Comparison of ENCODE assay signal across 22 cellular contexts in the genomic region with DNA sequence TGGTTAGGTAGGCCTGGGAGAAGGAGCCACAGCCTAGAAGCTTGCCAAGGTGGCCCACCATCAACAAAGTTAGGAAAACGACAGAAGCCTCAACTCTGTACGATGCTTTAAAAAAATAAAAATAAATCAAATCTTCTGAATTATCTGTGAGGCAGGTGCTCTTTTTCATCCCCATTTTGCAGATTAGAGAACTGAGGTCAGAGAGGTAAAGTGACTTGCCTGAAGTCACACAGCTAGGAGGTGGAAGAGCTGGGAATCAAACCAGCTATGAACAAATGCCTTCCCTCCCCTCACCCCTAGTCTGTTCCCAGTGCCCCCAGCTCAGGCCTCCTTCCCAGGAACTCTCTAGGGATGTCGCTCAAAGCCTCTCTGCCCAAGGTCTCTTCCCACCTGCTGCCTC. TPM values are rescaled to one million over a fixed set of nuclear protein-coding genes. Genes with fewer than 3 reads are reported as not detected.
DNase-seq lines count a peak whose midpoint lies in the region; ATAC-seq, FAIRE-seq and TF ChIP-seq lines count a peak whose summit lies in the region.
"Had no signal": no experiment of that assay in that cellular context is flagged by ENCODE, and none has a peak within 500 bp of the region (broad histone marks: within the 10 kb centered on the region; RNA-seq: fewer than 3 reads in every experiment).

No MANE protein-coding gene starts in this region.

- no peak overlapping the region for H2BK15ac ChIP-seq in H9 (ENCODE audit: low read depth, low read length)

- peak overlapping the region in 2 of 3 experiments; percentile 66 to 78; a peak in 2 of 7 replicates for H3K27ac Mint-ChIP-seq in H9
- H3K27ac Mint-ChIP-seq in activated T-cell treated with anti-CD3 and anti-CD28 coated beads, Interleukin-2, amount 50 U/mL, for 72 hours = no peak overlapping the region

- no peaks in the 10 kb centered on the region for H3K23me2 ChIP-seq in H9 (ENCODE audit: insufficient read length, low read depth, low read length, poor library complexity, severe bottlenecking)

- H3K4me1 ChIP-seq in A549 = peaks cover 61% of the 10 kb centered on the region
- peaks cover 2% of the 10 kb centered on the region; the same call in 1 of the 2 replicates for H3K4me1 ChIP-seq in H9 (ENCODE audit: insufficient read depth, low read length)
- H3K4me1 ChIP-seq in K562 (replicated peaks in 1 of 2; ENCODE audit: control insufficient read depth in 2 of 2, insufficient read depth in 2 of 2, low read length in 2 of 2) = peaks cover 6 to 21% of the 10 kb centered on the region in 2 experiments; a peak in 4 of 5 replicates
- peaks cover 38% of the 10 kb centered on the region for H3K4me1 ChIP-seq in osteoblast (ENCODE audit: insufficient read depth, low read length)

- peaks cover 31 to 67% (median 42%) of the 10 kb centered on the region in 3 experiments for H3K36me3 Mint-ChIP-seq in H9 (ENCODE audit: insufficient read depth in 1 of 3, low read depth in 3 of 3)
- no peaks in the 10 kb centered on the region for H3K36me3 Mint-ChIP-seq in activated T-cell treated with anti-CD3 and anti-CD28 coated beads, Interleukin-2, amount 50 U/mL, for 72 hours (ENCODE audit: insufficient read depth in 2 of 2)
- H3K36me3 Mint-ChIP-seq: CD8-positive, alpha-beta memory T cell had no signal

- H4K20me1 ChIP-seq in H9 (ENCODE audit: control insufficient read depth, insufficient read depth, insufficient read length) (no peaks in the 10 kb centered on the region), K562 (replicated peaks; ENCODE audit: control insufficient read depth, insufficient read depth, low read length) (no peaks in the 10 kb centered on the region), osteoblast (ENCODE audit: insufficient read depth, low read length) (peaks cover 39% of the 10 kb centered on the region)

- FAIRE-seq in A549 (lab: Jason Lieb, UNC) = no peak
- no peak for FAIRE-seq in K562 (lab: Jason Lieb, UNC)
- FAIRE-seq: GM12891, GM19239 had no signal

- no peak overlapping the region for H2BK20ac ChIP-seq in H9 (ENCODE audit: low read depth, low read length, poor library complexity, severe bottlenecking)

- H3K4me3 ChIP-seq in A549 = no peak overlapping the region
- H3K4me3 ChIP-seq in K562 = no peak overlapping the region
- H3K4me3 ChIP-seq in osteoblast (ENCODE audit: insufficient read depth, low read length) = no peak overlapping the region
- H3K4me3 ChIP-seq: SJSA1 had no signal

- H3K36me3 ChIP-seq in K562 (ENCODE audit: control insufficient read depth, insufficient read depth, low read length) (no peaks in the 10 kb centered on the region), osteoblast (ENCODE audit: insufficient read depth, low read length) (peaks cover 65% of the 10 kb centered on the region)

- no peak overlapping the region for H4K5ac ChIP-seq in H9 (ENCODE audit: insufficient read length, low read depth, low read length)

- H2AFZ ChIP-seq in H9 (ENCODE audit: low read length) = no peak overlapping the region
- no peak overlapping the region for H2AFZ ChIP-seq in K562 (ENCODE audit: low read depth, low read length)
- no peak overlapping the region for H2AFZ ChIP-seq in osteoblast (ENCODE audit: low read length)

- H3K56ac ChIP-seq in H9 (ENCODE audit: insufficient read length, low read depth, low read length) = no peak overlapping the region

- no peak overlapping the region; a peak in 1 of 5 replicates for H3K4me3 Mint-ChIP-seq in H9
- H3K4me3 Mint-ChIP-seq in activated T-cell treated with anti-CD3 and anti-CD28 coated beads, Interleukin-2, amount 50 U/mL, for 72 hours = no peak overlapping the region

- in situ Hi-C loops in K562 (cut with MboI) = no loop called here

- H4K8ac ChIP-seq in H9 (replicated peaks; ENCODE audit: insufficient read length, low read depth, low read length) = no peak overlapping the region

- H3K4ac ChIP-seq in H9 (ENCODE audit: low read depth, low read length) = no peak overlapping the region

- H2BK12ac ChIP-seq in H9 (ENCODE audit: insufficient read length, low read depth, low read length) = no peak overlapping the region

- H3T11ph ChIP-seq in H9 (ENCODE audit: low read length) = no peak overlapping the region

- H3K27ac ChIP-seq in A549 (no peak overlapping the region), H9 (ENCODE audit: insufficient read length, low read depth, low read length) (no peak overlapping the region), K562 (ENCODE audit: extremely low read depth, low read depth, low read length) (no peak overlapping the region), osteoblast (ENCODE audit: low read depth, low read length) (peak overlapping the region; percentile 61)
- H3K27ac ChIP-seq: KMS-11, SJSA1 had no signal

- POLR2A ChIA-PET in A549 (lab: Yijun Ruan, JAX) (no interaction called here), K562 (lab: Yijun Ruan, JAX) (interaction anchor here (0.5 kb wide), 1 partner anchor 47 kb away, joined by 3 read pairs; no protein-coding TSS in a partner anchor)

- DNase-seq in A549 (ENCODE audit: low read depth in 1 of 2, low spot score in 1 of 2) = no peak
- no peak for DNase-seq in H9
- DNase-seq in K562 (ENCODE audit: extremely low read depth in 1 of 4, low spot score in 3 of 4) = no peak
- peak; percentile 41 for DNase-seq in osteoblast (ENCODE audit: insufficient read length, low spot score, missing footprints)
- no peak for DNase-seq in activated T-cell treated with anti-CD3 and anti-CD28 coated beads, Interleukin-2, amount 50 U/mL, for 72 hours
- no peak for DNase-seq in middle frontal gyrus (ENCODE audit: extremely low spot score, low spot score)
- DNase-seq: C1 segment of cervical spinal cord; CD8-positive, alpha-beta memory T cell; DMS53; EL; MV-4-11; NCI-H1930; NCI-H226; NCI-H524; NCI-H82; OCI-M1; RPMI8226 had no signal

- H3K9me3 Mint-ChIP-seq in H9 = no peaks in the 10 kb centered on the region
- H3K9me3 Mint-ChIP-seq in activated T-cell treated with anti-CD3 and anti-CD28 coated beads, Interleukin-2, amount 50 U/mL, for 72 hours = no peaks in the 10 kb centered on the region
- H3K9me3 Mint-ChIP-seq: CD8-positive, alpha-beta memory T cell had no signal

- intact Hi-C loops in K562 (cut with micrococcal nuclease) = no loop called here

- H3K9me1 ChIP-seq in K562 (ENCODE audit: control insufficient read depth, insufficient read depth, low read length) = no peaks in the 10 kb centered on the region

- H3K9me3 ChIP-seq in A549 (no peaks in the 10 kb centered on the region), H9 (ENCODE audit: control insufficient read depth, low read depth, low read length) (no peaks in the 10 kb centered on the region), K562 (replicated peaks; ENCODE audit: control insufficient read depth, insufficient read depth, low read depth, low read length) (no peaks in the 10 kb centered on the region), osteoblast (ENCODE audit: low read depth, low read length) (no peaks in the 10 kb centered on the region)
- H3K9me3 ChIP-seq: SJSA1 had no signal

- H3K27me3 ChIP-seq in H9 (ENCODE audit: insufficient read depth, low read length) (no peaks in the 10 kb centered on the region), K562 (ENCODE audit: control insufficient read depth in 2 of 2, insufficient read depth in 2 of 2, low read length in 2 of 2) (peaks cover 6 to 33% of the 10 kb centered on the region in 2 experiments; a peak in 4 of 5 replicates), osteoblast (ENCODE audit: insufficient read depth, low read length) (no peaks in the 10 kb centered on the region)
- H3K27me3 ChIP-seq: SJSA1 had no signal

- H3K79me1 ChIP-seq in H9 (ENCODE audit: insufficient read depth, low read depth, low read length, poor library complexity, severe bottlenecking) = no peaks in the 10 kb centered on the region

- H3K27me3 Mint-ChIP-seq in H9 (ENCODE audit: low read depth) = no peaks in the 10 kb centered on the region
- H3K27me3 Mint-ChIP-seq in activated T-cell treated with anti-CD3 and anti-CD28 coated beads, Interleukin-2, amount 50 U/mL, for 72 hours (ENCODE audit: low read depth) = no peaks in the 10 kb centered on the region

- H3K14ac ChIP-seq in H9 (ENCODE audit: insufficient read depth, low read length) = no peak overlapping the region

- H2AK5ac ChIP-seq in H9 (ENCODE audit: insufficient read length, low read length) = no peak overlapping the region

- CTCF ChIA-PET in A549 (lab: Yijun Ruan, JAX) = interaction anchor here (0.9 to 6.1 kb wide), 4 partner anchors 21 to 62 kb away, joined by 3 to 37 read pairs (median 22); no protein-coding TSS in a partner anchor
- CTCF ChIA-PET in K562 (lab: Yijun Ruan, JAX; ENCODE audit: low intra/inter-chr PET ratio) = interaction anchor here (0.6 kb wide), 1 partner anchor 988 kb away, joined by 3 read pairs; no protein-coding TSS in a partner anchor

- H3K79me2 ChIP-seq in H9 (ENCODE audit: insufficient read depth, low read length) (no peaks in the 10 kb centered on the region), K562 (ENCODE audit: control insufficient read depth, insufficient read depth, low read length) (no peaks in the 10 kb centered on the region), osteoblast (ENCODE audit: insufficient read depth, low read length) (peaks cover 2% of the 10 kb centered on the region)

- ATAC-seq in A549 (no peak), K562 (no peak), HG02588 (IDR thresholded peaks at IDR 0.05; ENCODE audit: unreplicated experiment) (no peak)
- ATAC-seq in activated T-cell treated with anti-CD3 and anti-CD28 coated beads, Interleukin-2, amount 50 U/mL, for 72 hours (replicated peaks in 1 of 2) = no peak

- H3K4me1 Mint-ChIP-seq in H9 = peaks cover 35% of the 10 kb centered on the region in 2 experiments
- H3K4me1 Mint-ChIP-seq in activated T-cell treated with anti-CD3 and anti-CD28 coated beads, Interleukin-2, amount 50 U/mL, for 72 hours (ENCODE audit: low read depth) = peaks cover 13% of the 10 kb centered on the region

- H3K4me2 ChIP-seq in A549 (no peak overlapping the region), H9 (ENCODE audit: insufficient read depth, insufficient read length, low read length) (no peak overlapping the region), K562 (ENCODE audit: insufficient read depth, low read length) (no peak overlapping the region), osteoblast (ENCODE audit: insufficient read depth, low read length) (no peak overlapping the region)
- H3K4me2 ChIP-seq: KMS-11 had no signal

- H3K18ac ChIP-seq in H9 (ENCODE audit: insufficient read length, low read depth, low read length) = no peak overlapping the region

- 80% methylated on average over 3 of the region's 3 CpGs for WGBS in A549 (ENCODE audit: missing lambda C conversion rate)
- no CpG with 5 or more reads among the region's 3 CpGs for WGBS in H9 (ENCODE audit: extremely low coverage, insufficient read length, low lambda C conversion rate)
- 14% methylated on average over 3 of the region's 3 CpGs for WGBS in K562 (ENCODE audit: insufficient coverage, low coverage, missing lambda C conversion rate)

- TF ChIP-seq POLR2A in A549 (IDR thresholded peaks at IDR 0.05; ENCODE audit: low read length) (no peak), K562 (conservative IDR thresholded peaks at IDR 0.05) (no peak)

- TF ChIP-seq CTCF in A549 (IDR thresholded peaks at IDR 0.05) (no peak), H9 (conservative IDR thresholded peaks at IDR 0.05) (no peak), K562 (IDR thresholded peaks at IDR 0.05 in 2 of 3, conservative IDR thresholded peaks at IDR 0.05 in 1 of 3; ENCODE audit: insufficient read depth in 2 of 3, low read depth in 1 of 3, low read length in 3 of 3) (no peak), osteoblast (IDR thresholded peaks at IDR 0.05; ENCODE audit: extremely low read depth, low read depth, low read length) (no peak)

- H2BK120ac ChIP-seq in H9 (ENCODE audit: low read depth, low read length, poor library complexity, severe bottlenecking) = no peak overlapping the region

- TF ChIP-seq EP300 in A549 (IDR thresholded peaks at IDR 0.05) = no peak
- no peak for TF ChIP-seq EP300 in K562 (IDR thresholded peaks at IDR 0.05; ENCODE audit: low read length)

- BruUV-seq in K562 (replicated peaks; lab: Mats Ljungman, UMichigan) = no TSS peak

- no peak overlapping the region for H3K23ac ChIP-seq in H9 (ENCODE audit: insufficient read length, low read depth, low read length)

- H2BK5ac ChIP-seq in H9 (ENCODE audit: insufficient read length, low read length) = no peak overlapping the region

- no peak overlapping the region for H4K91ac ChIP-seq in H9 (ENCODE audit: insufficient read length, low read depth, low read length)

- no peak overlapping the region for H3K9ac ChIP-seq in H9 (ENCODE audit: extremely low read depth, insufficient read length, low read length)
- no peak overlapping the region for H3K9ac ChIP-seq in K562 (ENCODE audit: insufficient read depth in 1 of 2, low read depth in 2 of 2, low read length in 2 of 2)
- H3K9ac ChIP-seq: KMS-11 had no signal

- TF ChIP-seq RAD21 in A549 (conservative IDR thresholded peaks at IDR 0.05 in 1 of 2, IDR thresholded peaks at IDR 0.05 in 1 of 2) (no peak), K562 (CRISPR knock-in tag; conservative IDR thresholded peaks at IDR 0.05 in 1 of 2, IDR thresholded peaks at IDR 0.05 in 1 of 2) (no peak)

RNA-seq across cellular contexts. Expression of a gene that starts 30.4 kb away (rescaled TPM):
- polyA plus RNA-seq in A549 (2011; rRNA removed) = 55.0 and 59.3 TPM in 2 replicates
- 112 and 122 TPM in 2 replicates for polyA plus RNA-seq in A549 (2012; cell fraction: cytosol; rRNA removed)
- 317 and 462 TPM in 2 replicates for polyA plus RNA-seq in A549 (2012; cell fraction: nucleus; rRNA removed)
- polyA plus RNA-seq in A549 (2017; fragmentation: RNase III; extraction: RNeasy Plus Mini Kit Qiagen cat#74134 plus additional on column Dnase treatment) = 87.1 to 93.8 TPM (median 93.2 TPM) in 3 replicates
- 99.4 and 100.0 TPM in 2 replicates for polyA minus RNA-seq in A549 (2011; rRNA and poly(A)+ RNA removed)
- 32.8 and 33.1 TPM in 2 replicates for total RNA-seq in H9 (2021)
- total RNA-seq in K562 (2011; cell fraction: chromatin; rRNA removed; ENCODE audit: low replicate concordance) = 0.55 and 1.5 TPM in 2 replicates
- 0.79 and 1.2 TPM in 2 replicates for total RNA-seq in K562 (2011; cell fraction: nucleolus; rRNA removed)
- 0.15 and 0.23 TPM in 2 replicates for total RNA-seq in K562 (2011; cell fraction: nucleoplasm; rRNA removed)
- total RNA-seq in K562 (2014; rRNA removed) = not detected in 2 replicates
- 0.04 and 0.06 TPM in 2 replicates for total RNA-seq in K562 (2014; rRNA removed; fragmentation: Illumina TruSeq; extraction: Trizol)
- not detected in 2 replicates for total RNA-seq in K562 (2015; rRNA removed; fragmentation: Illumina TruSeq; extraction: Trizol)
- total RNA-seq in K562 (2021) = 0.36 and 0.40 TPM in 2 replicates
- 0.16 and 0.17 TPM in 2 replicates for polyA plus RNA-seq in K562 (2011; rRNA removed)
- 0.09 and 0.70 TPM in 2 replicates for polyA plus RNA-seq in K562 (2011; cell fraction: cytosol; rRNA removed)
- 0.24 and 0.92 TPM in 2 replicates for polyA plus RNA-seq in K562 (2011; cell fraction: nucleus; rRNA removed)
- polyA plus RNA-seq in K562 (2012) = 0.07 and 0.09 TPM in 2 replicates
- 0.07 and 0.12 TPM in 2 replicates for polyA plus RNA-seq in K562 (2014; fragmentation: Illumina TruSeq; extraction: Trizol)
- polyA plus RNA-seq in K562 (2014; fragmentation: Nextera tagmentation; extraction: Ambion mirVana) = not detected
- polyA plus RNA-seq in K562 (2014; rRNA removed) = 0.05 TPM in 2 replicates
- 0.15 and 0.28 TPM in 2 replicates for polyA minus RNA-seq in K562 (2011; rRNA and poly(A)+ RNA removed)
- polyA minus RNA-seq in K562 (2011; cell fraction: cytosol; rRNA and poly(A)+ RNA removed) = 1.7 and 2.2 TPM in 2 replicates
- 0.33 and 0.81 TPM in 2 replicates for polyA minus RNA-seq in K562 (2011; cell fraction: nucleus; rRNA and poly(A)+ RNA removed)
- total RNA-seq in osteoblast = 13.3 and 21.0 TPM in 2 replicates
- total RNA-seq in activated T-cell treated with anti-CD3 and anti-CD28 coated beads, Interleukin-2, amount 50 U/mL, for 72 hours = under 1 TPM in 1 of 2 donors, not detected in 1; 0.43 TPM
- total RNA-seq: CD8-positive, alpha-beta memory T cell had no signal
- polyA plus RNA-seq: CD8-positive, alpha-beta memory T cell had no signal

RNA-seq across cellular contexts. Expression of a gene that starts 52.0 kb away (rescaled TPM):
- polyA plus RNA-seq in A549 (2011; rRNA removed) = 2.3 and 2.9 TPM in 2 replicates
- 6.0 and 9.1 TPM in 2 replicates for polyA plus RNA-seq in A549 (2012; cell fraction: cytosol; rRNA removed)
- polyA plus RNA-seq in A549 (2012; cell fraction: nucleus; rRNA removed) = 5.6 and 8.7 TPM in 2 replicates
- polyA plus RNA-seq in A549 (2017; fragmentation: RNase III; extraction: RNeasy Plus Mini Kit Qiagen cat#74134 plus additional on column Dnase treatment) = 5.9 to 6.7 TPM (median 6.3 TPM) in 3 replicates
- polyA minus RNA-seq in A549 (2011; rRNA and poly(A)+ RNA removed) = 6.3 and 8.5 TPM in 2 replicates
- total RNA-seq in H9 (2021) = 0.48 and 0.61 TPM in 2 replicates
- 0.23 TPM in 1 of 2 replicates, not detected in the other for total RNA-seq in K562 (2011; cell fraction: chromatin; rRNA removed; ENCODE audit: low replicate concordance)
- not detected in 2 replicates for total RNA-seq in K562 (2011; cell fraction: nucleolus; rRNA removed)
- total RNA-seq in K562 (2011; cell fraction: nucleoplasm; rRNA removed) = not detected in 2 replicates
- total RNA-seq in K562 (2014; rRNA removed) = not detected in 2 replicates
- total RNA-seq in K562 (2014; rRNA removed; fragmentation: Illumina TruSeq; extraction: Trizol) = not detected in 2 replicates
- total RNA-seq in K562 (2015; rRNA removed; fragmentation: Illumina TruSeq; extraction: Trizol) = not detected in 2 replicates
- total RNA-seq in K562 (2021) = 0.16 and 0.18 TPM in 2 replicates
- polyA plus RNA-seq in K562 (2011; rRNA removed) = 0.10 and 0.12 TPM in 2 replicates
- polyA plus RNA-seq in K562 (2011; cell fraction: cytosol; rRNA removed) = 0.18 and 0.64 TPM in 2 replicates
- polyA plus RNA-seq in K562 (2011; cell fraction: nucleus; rRNA removed) = 0.17 and 0.18 TPM in 2 replicates
- 0.07 and 0.32 TPM in 2 replicates for polyA plus RNA-seq in K562 (2012)
- 0.11 TPM in 1 of 2 replicates, not detected in the other for polyA plus RNA-seq in K562 (2014; fragmentation: Illumina TruSeq; extraction: Trizol)
- not detected for polyA plus RNA-seq in K562 (2014; fragmentation: Nextera tagmentation; extraction: Ambion mirVana)
- 0.29 TPM in 1 of 2 replicates, not detected in the other for polyA plus RNA-seq in K562 (2014; rRNA removed)
- not detected in 2 replicates for polyA minus RNA-seq in K562 (2011; rRNA and poly(A)+ RNA removed)
- polyA minus RNA-seq in K562 (2011; cell fraction: cytosol; rRNA and poly(A)+ RNA removed) = 0.86 TPM in 1 of 2 replicates, not detected in the other
- polyA minus RNA-seq in K562 (2011; cell fraction: nucleus; rRNA and poly(A)+ RNA removed) = 0.13 TPM in 1 of 2 replicates, not detected in the other
- total RNA-seq in osteoblast = 0.36 TPM in 1 of 2 replicates, not detected in the other
- under 1 TPM; 0.32 to 0.86 TPM for total RNA-seq in activated T-cell treated with anti-CD3 and anti-CD28 coated beads, Interleukin-2, amount 50 U/mL, for 72 hours
- polyA plus RNA-seq: CD8-positive, alpha-beta memory T cell had no signal
